8 cellular contexts compared by ENCODE assay signal in genomic region chr19:48630289-48631036, GRCh38. TPM values are rescaled to one million over a fixed set of nuclear protein-coding genes. Genes with fewer than 3 reads are reported as not detected.
DNase-seq lines count a peak whose midpoint lies in the region; ATAC-seq and TF ChIP-seq lines count a peak whose summit lies in the region.

No MANE protein-coding gene starts in this region.

- DNase-seq in DMS 273 (lab: John Stamatoyannopoulos, UW; ENCODE audit: unreplicated experiment) (peak; percentile 60), DMS 273 treated with DMSO at 0.1 percent for 48 hours (lab: John Stamatoyannopoulos, UW) (no peak), ecto neural progenitor cell (ENCODE audit: low spot score) (peak; percentile 72), mucosa of descending colon (peak; percentile 75 to 85 (median 81)), tibial artery (peak; percentile 74 to 81), NCI-H82 (lab: John Stamatoyannopoulos, UW) (no peak)

- TF ChIP-seq CTCF in mucosa of descending colon (IDR thresholded peaks at IDR 0.05) (no peak), tibial artery (IDR thresholded peaks at IDR 0.05) (no peak)

- peak overlapping the region; percentile 5 to 35 for H3K27ac ChIP-seq in tibial artery

- H3K36me3 ChIP-seq in mucosa of descending colon (ENCODE audit: low read depth) (peaks cover 4% of the 10 kb centered on the region), tibial artery (peaks cover 0 to 69% (median 7%) of the 10 kb centered on the region in 3 donors)

- H3K4me1 ChIP-seq in mucosa of descending colon (ENCODE audit: low read depth) (peaks cover 76% of the 10 kb centered on the region), tibial artery (peaks cover 0 to 46% (median 33%) of the 10 kb centered on the region in 4 donors)

- no peak overlapping the region for H3K4me3 ChIP-seq in mucosa of descending colon
- H3K4me3 ChIP-seq in tibial artery: no peak overlapping the region

- intact Hi-C loops in mucosa of descending colon (cut with DNase I, micrococcal nuclease): no loop called here
- intact Hi-C loops in tibial artery (cut with DNase I; ENCODE audit: low total_unique reads): no loop called here

- ATAC-seq in mucosa of descending colon (peak; percentile 22), HG03469 (IDR thresholded peaks at IDR 0.05; ENCODE audit: unreplicated experiment) (no peak), GM21576 (IDR thresholded peaks at IDR 0.05; ENCODE audit: unreplicated experiment) (no peak)

- no peaks in the 10 kb centered on the region for H3K27me3 ChIP-seq in tibial artery

- no peaks in the 10 kb centered on the region for H3K9me3 ChIP-seq in mucosa of descending colon
- no peaks in the 10 kb centered on the region for H3K9me3 ChIP-seq in tibial artery

RNA-seq across cellular contexts. Expression of gene DBP, which starts 6.7 kb away (rescaled TPM):
- total RNA-seq in mucosa of descending colon: 10 to 100 TPM in 2 of 3 donors, 1 to 10 TPM in 1; 8.2 to 18.4 (median 11.1) TPM

RNA-seq across cellular contexts. Expression of gene SPHK2, which starts 11.2 kb away (rescaled TPM):
- total RNA-seq in mucosa of descending colon: 10 to 100 TPM; 37.9 to 54.8 (median 50.2) TPM

RNA-seq across cellular contexts. Expression of gene RPL18, which starts 11.5 kb away (rescaled TPM):
- 1,000 to 10,000 TPM in 2 of 3 donors, 100 to 1,000 TPM in 1; 999 to 1,336 (median 1,270) TPM for total RNA-seq in mucosa of descending colon

RNA-seq across cellular contexts. Expression of gene CA11, which starts 15.5 kb away (rescaled TPM):
- 10 to 100 TPM in 1 of 3 donors, 1 to 10 TPM in 2; 1.8 to 19.9 (median 3.7) TPM for total RNA-seq in mucosa of descending colon

RNA-seq across cellular contexts. Expression of gene FAM83E, which starts 15.6 kb away (rescaled TPM):
- total RNA-seq in mucosa of descending colon: 100 to 1,000 TPM in 2 of 3 donors, 10 to 100 TPM in 1; 97.8 to 180 (median 175) TPM

Comparison
In these comparisons a context has a peak if more than half of its experiments do, and no peak if none do; other contexts are left out.
1. DNase-seq: peak in DMS 273 (single experiment), ecto neural progenitor cell (single experiment), mucosa of descending colon (3 of 3) and tibial artery (2 of 2); none in DMS 273 treated with DMSO at 0.1 percent for 48 hours (single experiment) and NCI-H82 (single experiment).